ENCODE assay signal across 8 cellular contexts in the genomic region with DNA sequence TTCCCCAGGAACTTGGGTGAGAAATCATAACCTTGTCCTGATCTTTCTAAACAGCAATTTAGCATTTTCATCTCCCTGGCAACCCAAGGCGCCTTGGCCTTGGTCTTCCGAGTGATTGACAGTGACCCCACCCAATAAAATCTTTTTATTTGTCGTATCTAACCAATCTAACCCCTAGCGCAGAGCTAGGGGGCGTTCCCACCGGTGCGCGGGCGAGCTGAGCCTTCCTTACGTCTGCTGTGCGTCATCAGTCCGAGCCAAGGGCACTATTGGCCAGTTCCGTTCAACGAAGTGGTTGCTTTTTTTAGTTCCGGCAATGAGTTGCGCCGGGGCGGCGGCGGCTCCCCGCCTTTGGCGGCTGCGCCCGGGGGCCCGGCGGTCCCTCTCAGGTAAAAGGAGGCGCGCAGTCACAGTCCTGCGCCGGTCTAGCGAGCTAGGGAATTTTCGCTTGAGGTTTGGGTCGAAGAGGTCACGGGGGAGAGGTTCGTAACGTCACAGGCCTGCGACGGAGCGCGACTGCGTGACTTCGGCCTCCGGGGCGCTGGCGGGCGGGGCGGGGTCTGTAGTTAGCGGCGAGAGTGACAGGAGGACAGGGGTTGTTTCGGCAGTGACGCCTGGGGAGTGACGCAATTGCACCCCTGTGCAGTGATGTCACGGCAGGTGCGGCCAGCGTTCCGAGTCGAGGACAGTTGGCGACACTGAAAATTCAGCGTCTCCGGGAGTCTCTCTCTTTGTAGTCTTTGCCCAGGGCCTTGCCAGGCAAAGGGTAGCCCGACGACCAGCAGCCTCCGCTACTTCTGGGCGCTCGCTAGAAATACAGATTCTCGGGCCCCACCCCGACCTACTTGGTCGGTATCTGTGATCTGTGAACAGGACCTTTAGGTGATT. TPM values are rescaled to one million over a fixed set of nuclear protein-coding genes. Genes with fewer than 3 reads are reported as not detected.
DNase-seq lines count a peak whose midpoint lies in the region; ATAC-seq and TF ChIP-seq lines count a peak whose summit lies in the region.

A gene (plus strand): TSS at position 266 of the 888 bp plus-strand sequence. CDS start 51 bp downstream, at position 317.

- no peaks in the 10 kb centered on the region for H3K27me3 ChIP-seq in SU-DHL-6 (ENCODE audit: low read length)
- no peaks in the 10 kb centered on the region for H3K27me3 ChIP-seq in osteoblast (ENCODE audit: insufficient read depth, low read length)
- H3K27me3 ChIP-seq in thoracic aorta (replicated peaks; ENCODE audit: insufficient read depth): no peaks in the 10 kb centered on the region

- H3K4me2 ChIP-seq in SU-DHL-6 (ENCODE audit: low read depth, low read length, poor library complexity, severe bottlenecking): peak within 1 kb of the TSS; percentile 73
- H3K4me2 ChIP-seq in osteoblast (ENCODE audit: insufficient read depth, low read length): peak within 1 kb of the TSS; percentile 90

- H4K20me1 ChIP-seq in SU-DHL-6 (ENCODE audit: low read depth, low read length) (no peaks in the 10 kb centered on the region), osteoblast (ENCODE audit: insufficient read depth, low read length) (no peaks in the 10 kb centered on the region)

- H3K4me1 ChIP-seq in osteoblast (ENCODE audit: insufficient read depth, low read length) (peaks cover 3% of the 10 kb centered on the region), thoracic aorta (ENCODE audit: control insufficient read depth in 1 of 2, low read depth in 2 of 2) (peaks cover 4 to 14% of the 10 kb centered on the region in 2 donors)

- H3K27me3 Mint-ChIP-seq in activated naive CD8-positive, alpha-beta T cell treated with anti-CD3 and anti-CD28 coated beads, Interleukin-2, amount 10 ng/mL, durations not matched to agents 7 days and 5 days: no peaks in the 10 kb centered on the region
- peaks cover 3% of the 10 kb centered on the region for H3K27me3 Mint-ChIP-seq in glutamatergic neuron (ENCODE audit: unreplicated experiment)

- no peaks in the 10 kb centered on the region for H3K9me3 Mint-ChIP-seq in activated naive CD8-positive, alpha-beta T cell treated with anti-CD3 and anti-CD28 coated beads, Interleukin-2, amount 10 ng/mL, durations not matched to agents 7 days and 5 days
- peaks cover 5% of the 10 kb centered on the region for H3K9me3 Mint-ChIP-seq in glutamatergic neuron (ENCODE audit: unreplicated experiment)

- peak; percentile 92 for ATAC-seq in HG02678 (IDR thresholded peaks at IDR 0.05; ENCODE audit: unreplicated experiment)
- ATAC-seq in activated naive CD8-positive, alpha-beta T cell treated with anti-CD3 and anti-CD28 coated beads, Interleukin-2, amount 10 ng/mL, durations not matched to agents 7 days and 5 days (ENCODE audit: low read depth): peak; percentile 94
- ATAC-seq in thoracic aorta (ENCODE audit: insufficient number of reproducible peaks, low FRiP score, low read depth): peak; percentile 97

- H3K9me3 ChIP-seq in SU-DHL-6 (ENCODE audit: insufficient read depth, low read length) (no peaks in the 10 kb centered on the region), osteoblast (ENCODE audit: low read depth, low read length) (no peaks in the 10 kb centered on the region), thoracic aorta (no peaks in the 10 kb centered on the region)

- no peaks in the 10 kb centered on the region for H3K36me3 Mint-ChIP-seq in activated naive CD8-positive, alpha-beta T cell treated with anti-CD3 and anti-CD28 coated beads, Interleukin-2, amount 10 ng/mL, durations not matched to agents 7 days and 5 days
- no peaks in the 10 kb centered on the region for H3K36me3 Mint-ChIP-seq in glutamatergic neuron (ENCODE audit: unreplicated experiment)

- peak; percentile 95 for DNase-seq in GM10266 (ENCODE audit: extremely low spot score)
- peak; percentile 85 for DNase-seq in NCI-H128 (lab: John Stamatoyannopoulos, UW; ENCODE audit: unreplicated experiment)
- peak; percentile 96 for DNase-seq in activated naive CD8-positive, alpha-beta T cell treated with anti-CD3 and anti-CD28 coated beads, Interleukin-2, amount 10 ng/mL, durations not matched to agents 7 days and 5 days
- DNase-seq in glutamatergic neuron: peak; percentile 99
- peak; percentile 97 for DNase-seq in osteoblast (ENCODE audit: insufficient read length, low spot score, missing footprints)
- peak; percentile 94 for DNase-seq in thoracic aorta (ENCODE audit: low spot score)

- H3K4me3 ChIP-seq in SU-DHL-6 (ENCODE audit: insufficient read depth, low read length, poor library complexity, severe bottlenecking) (peak within 1 kb of the TSS; percentile 91), osteoblast (ENCODE audit: insufficient read depth, low read length) (peak within 1 kb of the TSS; percentile 76), thoracic aorta (peak within 1 kb of the TSS; percentile 100)

- peak within 1 kb of the TSS; percentile 90 for H3K4me3 Mint-ChIP-seq in activated naive CD8-positive, alpha-beta T cell treated with anti-CD3 and anti-CD28 coated beads, Interleukin-2, amount 10 ng/mL, durations not matched to agents 7 days and 5 days
- peak within 1 kb of the TSS; percentile 91 for H3K4me3 Mint-ChIP-seq in glutamatergic neuron (ENCODE audit: unreplicated experiment)

- H3F3A ChIP-seq in SU-DHL-6 (ENCODE audit: insufficient read depth): 0 out of 2 replicates have a peak, but pooled peaks cover 4% of the 10 kb centered on the region

- no peaks in the 10 kb centered on the region for H3K9me2 ChIP-seq in SU-DHL-6 (replicated peaks; ENCODE audit: insufficient read depth, low read length)

- H3K79me2 ChIP-seq in SU-DHL-6 (ENCODE audit: insufficient read depth, low read length) (no peaks in the 10 kb centered on the region), osteoblast (ENCODE audit: insufficient read depth, low read length) (peaks cover 8% of the 10 kb centered on the region)

- POLR2A ChIA-PET in activated naive CD8-positive, alpha-beta T cell treated with anti-CD3 and anti-CD28 coated beads, Interleukin-2, amount 10 ng/mL, durations not matched to agents 7 days and 5 days (lab: Charles Lee): interaction anchor here (0.6 to 1.2 kb wide), 8 partner anchors 9 to 1782 kb away, joined by 3 to 5 read pairs (median 4); a partner anchor contains a TSS

- peaks cover 8% of the 10 kb centered on the region for H3K4me1 Mint-ChIP-seq in activated naive CD8-positive, alpha-beta T cell treated with anti-CD3 and anti-CD28 coated beads, Interleukin-2, amount 10 ng/mL, durations not matched to agents 7 days and 5 days
- H3K4me1 Mint-ChIP-seq in glutamatergic neuron (ENCODE audit: low read depth, unreplicated experiment): no peaks in the 10 kb centered on the region

- peak within 1 kb of the TSS; percentile 91 for H3K27ac Mint-ChIP-seq in activated naive CD8-positive, alpha-beta T cell treated with anti-CD3 and anti-CD28 coated beads, Interleukin-2, amount 10 ng/mL, durations not matched to agents 7 days and 5 days
- peak within 1 kb of the TSS; percentile 94 for H3K27ac Mint-ChIP-seq in glutamatergic neuron (ENCODE audit: unreplicated experiment)

- peak within 1 kb of the TSS; percentile 94 for H3K9ac ChIP-seq in SU-DHL-6 (ENCODE audit: low read length)

- H3K27ac ChIP-seq in SU-DHL-6 (ENCODE audit: low read depth, low read length) (peak within 1 kb of the TSS; percentile 96), osteoblast (ENCODE audit: low read depth, low read length) (peak within 1 kb of the TSS; percentile 100), thoracic aorta (peak within 1 kb of the TSS; percentile 100)

- no peaks in the 10 kb centered on the region for H3K36me3 ChIP-seq in SU-DHL-6 (ENCODE audit: low read length)
- peaks cover 2% of the 10 kb centered on the region for H3K36me3 ChIP-seq in osteoblast (ENCODE audit: insufficient read depth, low read length)
- no peaks in the 10 kb centered on the region for H3K36me3 ChIP-seq in thoracic aorta

- H2AFZ ChIP-seq in SU-DHL-6 (ENCODE audit: low read depth, low read length, severe bottlenecking): peak within 1 kb of the TSS; percentile 87
- peak within 1 kb of the TSS; percentile 82 for H2AFZ ChIP-seq in osteoblast (ENCODE audit: low read length)

- TF ChIP-seq CTCF in GM10266 (IDR thresholded peaks at IDR 0.05; ENCODE audit: control insufficient read depth, insufficient read depth, low read depth, missing control alignments) (no peak), SU-DHL-6 (IDR thresholded peaks at IDR 0.05; ENCODE audit: insufficient read depth, low read length, poor library complexity, severe bottlenecking) (no peak), glutamatergic neuron (IDR thresholded peaks at IDR 0.05; ENCODE audit: partially characterized antibody, unreplicated experiment) (no peak), osteoblast (IDR thresholded peaks at IDR 0.05; ENCODE audit: extremely low read depth, low read depth, low read length) (no peak), thoracic aorta (IDR thresholded peaks at IDR 0.05) (no peak)

RNA-seq across cellular contexts. Expression of the gene that starts here (rescaled TPM):
- 10 to 100 TPM; 13.3 to 16.3 TPM for total RNA-seq in activated naive CD8-positive, alpha-beta T cell treated with anti-CD3 and anti-CD28 coated beads, Interleukin-2, amount 10 ng/mL, durations not matched to agents 7 days and 5 days
- total RNA-seq in glutamatergic neuron (ENCODE audit: unreplicated experiment) (21.3 TPM), osteoblast (17.4 and 20.3 TPM in 2 replicates), thoracic aorta (10 to 100 TPM; 15.4 to 18.3 TPM)

Comparison
In these comparisons a context has a peak if more than half of its experiments do, and no peak if none do; other contexts are left out.
1. Peak in every context shown above with its lines: DNase-seq, ATAC-seq, H3K4me3 ChIP-seq and H3K27ac ChIP-seq.